In genomic region chr3:149371001-149371722, GRCh38 we compare ENCODE assay signal across 8 cellular contexts. TPM values are rescaled to one million over a fixed set of nuclear protein-coding genes. Genes with fewer than 3 reads are reported as not detected.
DNase-seq lines count a peak whose midpoint lies in the region; ATAC-seq and TF ChIP-seq lines count a peak whose summit lies in the region.

No MANE protein-coding gene starts in this region.

- H3K27ac ChIP-seq in spleen = peak overlapping the region in 6 of 8 donors; percentile 25 to 78 (median 55)

- in situ Hi-C loops in SK-MEL-5 (cut with HindIII; ENCODE audit: low pct_unique_long_range_greater_than_20kb, low sequenced_read_pairs) = no loop called here

- no peaks in the 10 kb centered on the region for H3K9me3 ChIP-seq in spleen

- ATAC-seq in GM18519 (IDR thresholded peaks at IDR 0.05; ENCODE audit: low FRiP score, unreplicated experiment) = no peak
- ATAC-seq in GM21381 (IDR thresholded peaks at IDR 0.05; ENCODE audit: unreplicated experiment) = no peak
- ATAC-seq in GM21447 (IDR thresholded peaks at IDR 0.05; ENCODE audit: unreplicated experiment) = no peak

- peaks cover 3 to 57% (median 36%) of the 10 kb centered on the region in 6 donors for H3K4me1 ChIP-seq in spleen

- WGBS in spleen, 5 donors = 26 to 42% (median 31%) methylated on average over 7 of the region's 7 CpGs

- H3K36me3 ChIP-seq in spleen = peaks cover 0 to 48% (median 2%) of the 10 kb centered on the region in 6 donors

- no peaks in the 10 kb centered on the region for H3K27me3 ChIP-seq in spleen (replicated peaks in 1 of 7)

- no peak for TF ChIP-seq CTCF in foreskin fibroblast (IDR thresholded peaks at IDR 0.05; ENCODE audit: low read depth, low read length)
- no peak for TF ChIP-seq CTCF in spleen (IDR thresholded peaks at IDR 0.05 in 8 of 11, conservative IDR thresholded peaks at IDR 0.05 in 3 of 11)

- intact Hi-C loops in spleen (cut with DNase I; ENCODE audit: low total_unique reads) = no loop called here

- peak; percentile 88 for DNase-seq in HT-29 (ENCODE audit: low spot score)
- DNase-seq in SK-MEL-5 (ENCODE audit: low read depth, low spot score) = peak; percentile 95
- DNase-seq in foreskin fibroblast = peak; percentile 55 to 61
- DNase-seq in spleen = no peak
- DNase-seq in T-helper 1 cell = no peak

- no peak for TF ChIP-seq POLR2A in spleen (IDR thresholded peaks at IDR 0.05)

- H3K4me3 ChIP-seq in foreskin fibroblast (ENCODE audit: low read depth in 1 of 2, low read length in 2 of 2) (no peak overlapping the region), spleen (peak overlapping the region in 1 of 8 donors; percentile 29)

RNA-seq across cellular contexts. Expression of gene TM4SF1, which starts 6.3 kb away (rescaled TPM):
- 348 and 369 TPM in 2 replicates for total RNA-seq in HT-29 (2014; rRNA removed; shearing (Covaris generic))
- total RNA-seq in SK-MEL-5 (2014; rRNA removed; shearing (Covaris generic)) = 60.2 and 65.0 TPM in 2 replicates
- 64.1 and 68.2 TPM in 2 replicates for polyA plus RNA-seq in SK-MEL-5 (2015; cell fraction: cytosol; rRNA removed)
- 30.0 and 39.3 TPM in 2 replicates for polyA plus RNA-seq in SK-MEL-5 (2015; cell fraction: nucleus; rRNA removed)
- 100 to 1,000 TPM in 6 of 7 donors, 10 to 100 TPM in 1; 65.6 to 260 (median 182) TPM for total RNA-seq in spleen
- 10 to 100 TPM; 31.0 to 75.3 (median 56.8) TPM for polyA plus RNA-seq in spleen

RNA-seq across cellular contexts. Expression of gene TM4SF18, which starts 37.7 kb away (rescaled TPM):
- 0.29 TPM in 1 of 2 replicates, not detected in the other for total RNA-seq in HT-29 (2014; rRNA removed; shearing (Covaris generic))
- 66.3 and 72.6 TPM in 2 replicates for total RNA-seq in SK-MEL-5 (2014; rRNA removed; shearing (Covaris generic))
- 28.0 and 33.4 TPM in 2 replicates for polyA plus RNA-seq in SK-MEL-5 (2015; cell fraction: cytosol; rRNA removed)
- polyA plus RNA-seq in SK-MEL-5 (2015; cell fraction: nucleus; rRNA removed) = 6.6 and 15.0 TPM in 2 replicates
- 10 to 100 TPM; 14.9 to 97.4 (median 59.7) TPM for total RNA-seq in spleen
- 10 to 100 TPM in 1 of 3 donors, 1 to 10 TPM in 2; 6.6 to 23.1 (median 6.9) TPM for polyA plus RNA-seq in spleen

Comparison
In these comparisons a context has a peak if more than half of its experiments do, and no peak if none do; other contexts are left out.
1. DNase-seq: peak in HT-29 (single experiment), SK-MEL-5 (single experiment) and foreskin fibroblast (2 of 2); none in spleen (single experiment) and T-helper 1 cell (0 of 5).
2. RNA of gene TM4SF18, which starts 37.7 kb away (total RNA-seq): 66.3 to 72.6 TPM in SK-MEL-5 and 14.9 to 97.4 TPM in spleen; 0.29 TPM in HT-29; every median in the first group is over 10 times any median in the second.